In genomic region chr19:48168689-48169088, GRCh38 we compare ENCODE assay signal across 1 cellular context.
TF ChIP-seq lines count a peak whose summit lies in the region.

No MANE protein-coding gene starts in this region.

TF ChIP-seq in neural cell, 6 proteins besides CTCF, POLR2A, EP300 and RAD21 (continued from another document):
- TF ChIP-seq REST (IDR thresholded peaks at IDR 0.05; ENCODE audit: borderline replicate concordance): no peak
TF ChIP-seq in neural cell: peak in this region for 0.
